Comparison of ENCODE assay signal across 20 cellular contexts in genomic region chr20:32229351-32229750, GRCh38.
"Had no signal": no experiment of that assay in that cellular context is flagged by ENCODE, and none has a peak within 500 bp of the region (broad histone marks: within the 10 kb centered on the region; RNA-seq: fewer than 3 reads in every experiment).

No MANE protein-coding gene starts in this region.

- ATAC-seq: left ventricle myocardium superior, natural killer cell had no signal

- H3K27ac Mint-ChIP-seq: natural killer cell; T-helper 2 cell treated with Interferon-gamma antibody and Interleukin-4, amounts not matched to agents 5 μg/mL and 100 μg/mL, for 36 hours had no signal

- H3K27me3 Mint-ChIP-seq: brain had no signal

- H3K27me3 ChIP-seq: SJSA1 had no signal

- H3K27ac ChIP-seq: SJSA1 had no signal

- H3K9me3 ChIP-seq: SJSA1 had no signal

- H3K9me3 Mint-ChIP-seq: brain; natural killer cell; T-helper 2 cell treated with Interferon-gamma antibody and Interleukin-4, amounts not matched to agents 5 μg/mL and 100 μg/mL, for 36 hours had no signal

- H3K4me1 ChIP-seq: SJSA1 had no signal

- H3K4me3 ChIP-seq: SJSA1 had no signal

- H3K4me3 Mint-ChIP-seq: brain; natural killer cell; T-helper 2 cell treated with Interferon-gamma antibody and Interleukin-4, amounts not matched to agents 5 μg/mL and 100 μg/mL, for 36 hours had no signal

- DNase-seq: activated CD4-positive, alpha-beta T cell treated with anti-CD3 and anti-CD28 coated beads, Interleukin-2, amount 50 U/mL, for 48 hours; activated CD4-positive, CD25-positive, alpha-beta regulatory T cell; activated CD8-positive, alpha-beta memory T cell treated with anti-CD3 and anti-CD28 coated beads, Interleukin-2, amount 50 U/mL, for 4 hours; activated naive CD4-positive, alpha-beta T cell treated with Interleukin-2 at 50 U/mL for 16 hours; amygdala; effector CD8-positive, alpha-beta T cell; foreskin fibroblast; glutamatergic neuron; kidney glomerular epithelial cell; left ventricle myocardium superior; mesenchymal stem cell; natural killer cell; nucleus accumbens; stimulated activated CD4-positive, alpha-beta T cell treated with anti-CD3 and anti-CD28 coated beads, Interleukin-15, amount 100 ng/mL, for 24 hours; stimulated activated CD4-positive, alpha-beta T cell treated with anti-CD3 and anti-CD28 coated beads, Interleukin-4, amount 100 ng/mL, for 24 hours; stimulated activated naive CD4-positive, alpha-beta T cell treated with Interleukin-2 at 50 U/mL for 16 hours; SW 1271 had no signal

- H3K4me1 Mint-ChIP-seq: brain had no signal
